In the genomic region with DNA sequence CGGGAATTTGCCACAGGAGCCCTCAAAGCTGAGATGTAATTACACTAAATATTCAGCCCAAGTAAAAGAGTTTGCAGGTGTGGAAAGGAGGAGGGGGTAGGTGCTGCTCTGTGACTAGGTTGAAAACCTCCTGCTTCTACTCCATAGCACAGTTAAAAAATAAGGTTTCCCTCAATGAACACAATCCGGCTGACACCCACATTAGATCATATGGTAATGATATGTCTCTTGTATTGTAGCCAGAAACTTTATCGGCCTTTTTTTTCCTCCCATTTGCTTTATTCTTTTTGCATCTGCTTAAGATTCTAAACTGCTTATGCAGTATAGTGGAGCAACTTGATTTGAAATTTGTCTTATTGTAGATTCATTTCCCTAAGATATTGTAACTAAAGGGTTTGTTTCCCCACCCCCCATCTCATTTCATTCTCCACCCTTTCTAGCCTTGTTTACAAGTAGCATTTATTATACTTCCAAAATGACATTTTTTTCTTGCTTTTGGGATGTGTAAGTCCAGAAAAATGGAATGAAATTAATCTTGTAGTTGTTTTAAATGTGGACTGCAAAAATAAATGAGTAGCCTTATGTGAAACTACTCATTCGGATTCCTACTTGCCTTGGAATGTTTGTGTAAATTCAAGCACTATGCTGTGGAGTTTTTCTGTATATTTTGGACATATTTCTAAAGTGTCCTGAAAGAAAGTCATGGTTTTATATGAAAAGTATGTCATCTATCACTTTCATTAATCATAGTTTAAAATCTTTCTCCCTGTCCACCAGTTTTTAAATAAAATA, we compare ENCODE assay signal across 12 cellular contexts. TPM values are rescaled to one million over a fixed set of nuclear protein-coding genes. Genes with fewer than 3 reads are reported as not detected.
DNase-seq lines count a peak whose midpoint lies in the region; ATAC-seq and TF ChIP-seq lines count a peak whose summit lies in the region.
"Had no signal": no experiment of that assay in that cellular context is flagged by ENCODE, and none has a peak within 500 bp of the region (broad histone marks: within the 10 kb centered on the region; RNA-seq: fewer than 3 reads in every experiment).

A gene with protein sequence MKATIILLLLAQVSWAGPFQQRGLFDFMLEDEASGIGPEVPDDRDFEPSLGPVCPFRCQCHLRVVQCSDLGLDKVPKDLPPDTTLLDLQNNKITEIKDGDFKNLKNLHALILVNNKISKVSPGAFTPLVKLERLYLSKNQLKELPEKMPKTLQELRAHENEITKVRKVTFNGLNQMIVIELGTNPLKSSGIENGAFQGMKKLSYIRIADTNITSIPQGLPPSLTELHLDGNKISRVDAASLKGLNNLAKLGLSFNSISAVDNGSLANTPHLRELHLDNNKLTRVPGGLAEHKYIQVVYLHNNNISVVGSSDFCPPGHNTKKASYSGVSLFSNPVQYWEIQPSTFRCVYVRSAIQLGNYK (minus strand): TSS at position 154 of the 792 bp plus-strand sequence. CDS start 4,265 bp downstream, outside the sequence.

- H3K4me3 ChIP-seq in coronary artery (peak within 1 kb of the TSS; percentile 61), skin epidermis (peak within 1 kb of the TSS in 6 of 7 experiments; percentile 14 to 37 (median 22)), SJCRH30 (no peak within 1 kb of the TSS)
- H3K4me3 ChIP-seq: cardiac muscle cell had no signal

- no peaks in the 10 kb centered on the region for H3K36me3 ChIP-seq in SJCRH30
- H3K36me3 ChIP-seq: cardiac muscle cell had no signal

- TF ChIP-seq CTCF in coronary artery (IDR thresholded peaks at IDR 0.05) = no peak

- H3K9me3 ChIP-seq in SJCRH30 (replicated peaks) = no peaks in the 10 kb centered on the region

- H3K27me3 ChIP-seq in SJCRH30 = no peaks in the 10 kb centered on the region
- H3K27me3 ChIP-seq: cardiac muscle cell had no signal

- no peak for ATAC-seq in left colon

- DNase-seq in H4 (ENCODE audit: low spot score) (no peak), coronary artery (ENCODE audit: low spot score) (no peak), left colon (no peak), SJCRH30 (no peak), posterior cingulate gyrus (no peak), D341Med (ENCODE audit: low spot score) (no peak), NCI-H1694 (lab: John Stamatoyannopoulos, UW) (no peak)
- DNase-seq: activated CD4-positive, alpha-beta memory T cell treated with anti-CD3 and anti-CD28 coated beads, Interleukin-2, amount 10 ng/mL, durations not matched to agents 7 days and 5 days; kidney glomerular epithelial cell; OCI-M1 had no signal

- H3K27ac ChIP-seq in coronary artery = peak within 1 kb of the TSS; percentile 50 to 56
- H3K27ac ChIP-seq in skin epidermis = peak within 1 kb of the TSS in 20 of 21 experiments; percentile 35 to 92 (median 65)
- no peak within 1 kb of the TSS for H3K27ac ChIP-seq in SJCRH30
- H3K27ac ChIP-seq: cardiac muscle cell had no signal

- peaks cover 22% of the 10 kb centered on the region for H3K4me1 ChIP-seq in SJCRH30

- intact Hi-C loops in left colon (cut with DNase I, micrococcal nuclease) = no loop called here
- intact Hi-C loops in posterior cingulate gyrus (cut with DNase I) = no loop called here

RNA-seq across cellular contexts. Expression of the gene that starts here (rescaled TPM):
- total RNA-seq in H4 (2014; rRNA removed; shearing (Covaris generic)) = 5.6 and 14.6 TPM in 2 replicates
- total RNA-seq in left colon = 100 to 1,000 TPM; 145 to 315 TPM
- 0.28 and 0.32 TPM in 2 replicates for total RNA-seq in SJCRH30 (2014; rRNA removed; shearing (Covaris generic))
- total RNA-seq: activated CD4-positive, alpha-beta memory T cell treated with anti-CD3 and anti-CD28 coated beads, Interleukin-2, amount 10 ng/mL, durations not matched to agents 7 days and 5 days had no signal
